ENCODE assay signal across 13 cellular contexts in genomic region chr1:23823767-23824166, GRCh38. TPM values are rescaled to one million over a fixed set of nuclear protein-coding genes. Genes with fewer than 3 reads are reported as not detected.
DNase-seq lines count a peak whose midpoint lies in the region; ATAC-seq and TF ChIP-seq lines count a peak whose summit lies in the region.
"Had no signal": no experiment of that assay in that cellular context is flagged by ENCODE, and none has a peak within 500 bp of the region (broad histone marks: within the 10 kb centered on the region; RNA-seq: fewer than 3 reads in every experiment).

No MANE protein-coding gene starts in this region.

- H3K4me1 Mint-ChIP-seq in CD4-positive, alpha-beta memory T cell: peaks cover 15 to 28% (median 20%) of the 10 kb centered on the region in 4 donors
- H3K4me1 Mint-ChIP-seq in chondrocyte (ENCODE audit: low read depth) (peaks cover 19% of the 10 kb centered on the region), nephron (peaks cover 11% of the 10 kb centered on the region)

- ATAC-seq in HG03565 (IDR thresholded peaks at IDR 0.05; ENCODE audit: unreplicated experiment): no peak
- ATAC-seq in HG03378 (IDR thresholded peaks at IDR 0.05; ENCODE audit: unreplicated experiment): no peak
- no peak for ATAC-seq in HG03520 (IDR thresholded peaks at IDR 0.05; ENCODE audit: unreplicated experiment)

- H3K79me2 ChIP-seq in Loucy (ENCODE audit: insufficient read depth, low read length): peaks cover 18% of the 10 kb centered on the region

- H3K4me1 ChIP-seq in CD4-positive, alpha-beta memory T cell (ENCODE audit: insufficient read depth, low read length): peaks cover 18% of the 10 kb centered on the region
- peaks cover 26% of the 10 kb centered on the region for H3K4me1 ChIP-seq in Loucy (ENCODE audit: insufficient read depth, low read length, poor library complexity, severe bottlenecking)

- H2AFZ ChIP-seq in Loucy (ENCODE audit: low read length): no peak overlapping the region

- H3K4me3 ChIP-seq in CD4-positive, alpha-beta memory T cell (ENCODE audit: low read length in 2 of 2): no peak overlapping the region
- H3K4me3 ChIP-seq in Loucy (ENCODE audit: low read length, poor library complexity, severe bottlenecking): peak overlapping the region; percentile 99

- H3K27ac ChIP-seq in CD4-positive, alpha-beta memory T cell (ENCODE audit: low read depth, low read length): no peak overlapping the region
- H3K27ac ChIP-seq: KMS-11 had no signal

- H3F3A ChIP-seq in Loucy (ENCODE audit: low read depth): no peaks in the 10 kb centered on the region

- H3K27me3 ChIP-seq in CD4-positive, alpha-beta memory T cell (ENCODE audit: insufficient read depth, low read length): no peaks in the 10 kb centered on the region
- H3K27me3 ChIP-seq in Loucy (ENCODE audit: insufficient read depth, low read length, poor library complexity, severe bottlenecking): no peaks in the 10 kb centered on the region

- peaks cover 3 to 11% of the 10 kb centered on the region in 2 donors for H3K36me3 Mint-ChIP-seq in CD4-positive, alpha-beta memory T cell
- H3K36me3 Mint-ChIP-seq in chondrocyte (ENCODE audit: low read depth): peaks cover 3% of the 10 kb centered on the region
- H3K36me3 Mint-ChIP-seq in nephron (ENCODE audit: low read depth): no peaks in the 10 kb centered on the region

- H3K9me3 ChIP-seq in CD4-positive, alpha-beta memory T cell (ENCODE audit: control insufficient read depth in 1 of 2, low read length in 2 of 2): no peaks in the 10 kb centered on the region
- no peaks in the 10 kb centered on the region for H3K9me3 ChIP-seq in Loucy (ENCODE audit: insufficient read depth, low read depth, low read length)

- H3K27ac Mint-ChIP-seq in CD4-positive, alpha-beta memory T cell: peak overlapping the region in 5 of 7 donors; percentile 24 to 96 (median 86)
- H3K27ac Mint-ChIP-seq in chondrocyte (ENCODE audit: unreplicated experiment) (peak overlapping the region; percentile 41), nephron (peak overlapping the region in 2 of 3 experiments; percentile 96 to 98)

- peaks cover 3% of the 10 kb centered on the region for H4K20me1 ChIP-seq in Loucy (ENCODE audit: insufficient read depth, low read length, poor library complexity, severe bottlenecking)

- CTCF ChIA-PET in CD4-positive, alpha-beta memory T cell (lab: Charles Lee; ENCODE audit: partially characterized antibody): interaction anchor here (0.8 to 4.9 kb wide), 4 partner anchors 13 to 45 kb away, joined by 3 to 52 read pairs (median 4); partner anchors contain the start of gene FUCA1

- DNase-seq in CD4-positive, alpha-beta memory T cell: no peak
- DNase-seq in chondrocyte (ENCODE audit: low spot score) (no peak), posterior cingulate gyrus (no peak)
- DNase-seq: activated CD4-positive, alpha-beta T cell treated with anti-CD3 and anti-CD28 coated beads for 48 hours; DMS79 treated with DMSO at 0.1 percent for 48 hours; NCI-H345; SHP77 had no signal

- no peaks in the 10 kb centered on the region for H3K9me2 ChIP-seq in Loucy (replicated peaks; ENCODE audit: low read depth, low read length)

- H3K4me2 ChIP-seq in Loucy (ENCODE audit: low read depth, low read length, poor library complexity, severe bottlenecking): peak overlapping the region; percentile 95

- TF ChIP-seq CTCF in Loucy (conservative IDR thresholded peaks at IDR 0.05; ENCODE audit: low read length) (no peak), chondrocyte (IDR thresholded peaks at IDR 0.05) (no peak), nephron (IDR thresholded peaks at IDR 0.05; ENCODE audit: unreplicated experiment in 3 of 3) (no peak)

- peak overlapping the region; percentile 94 for H3K9ac ChIP-seq in Loucy (ENCODE audit: low read depth, low read length, poor library complexity, severe bottlenecking)
- H3K9ac ChIP-seq: KMS-11 had no signal

- H3K9me3 Mint-ChIP-seq in CD4-positive, alpha-beta memory T cell: no peaks in the 10 kb centered on the region
- no peaks in the 10 kb centered on the region for H3K9me3 Mint-ChIP-seq in chondrocyte (ENCODE audit: low read depth)
- no peaks in the 10 kb centered on the region for H3K9me3 Mint-ChIP-seq in nephron

- H3K36me3 ChIP-seq in CD4-positive, alpha-beta memory T cell (ENCODE audit: insufficient read depth, low read length): no peaks in the 10 kb centered on the region
- no peaks in the 10 kb centered on the region for H3K36me3 ChIP-seq in Loucy (ENCODE audit: insufficient read depth, low read length)

- H3K27me3 Mint-ChIP-seq in CD4-positive, alpha-beta memory T cell: no peaks in the 10 kb centered on the region
- no peaks in the 10 kb centered on the region for H3K27me3 Mint-ChIP-seq in chondrocyte (ENCODE audit: low read depth)
- H3K27me3 Mint-ChIP-seq in nephron (ENCODE audit: low read depth): no peaks in the 10 kb centered on the region

- intact Hi-C loops in CD4-positive, alpha-beta memory T cell (cut with micrococcal nuclease): no loop called here
- intact Hi-C loops in posterior cingulate gyrus (cut with DNase I): no loop called here

- peak overlapping the region in 7 of 8 donors; percentile 54 to 97 (median 93) for H3K4me3 Mint-ChIP-seq in CD4-positive, alpha-beta memory T cell
- H3K4me3 Mint-ChIP-seq in chondrocyte (ENCODE audit: unreplicated experiment): peak overlapping the region; percentile 87
- peak overlapping the region; percentile 96 to 100 (median 99) for H3K4me3 Mint-ChIP-seq in nephron

- POLR2A ChIA-PET in CD4-positive, alpha-beta memory T cell (lab: Charles Lee; ENCODE audit: partially characterized antibody): interaction anchor here (0.9 to 4.8 kb wide), 6 partner anchors 14 to 80 kb away, joined by 3 to 51 read pairs (median 4); partner anchors contain the start of genes ELOA and GALE

RNA-seq across cellular contexts. Expression of gene HMGCL, which starts 1.5 kb away (rescaled TPM):
- total RNA-seq in CD4-positive, alpha-beta memory T cell: 10 to 100 TPM; 36.3 to 38.5 TPM
- 10 to 100 TPM; 27.8 to 32.3 TPM for polyA plus RNA-seq in CD4-positive, alpha-beta memory T cell
- 22.0 to 26.8 TPM (median 25.9 TPM) in 3 replicates for total RNA-seq in chondrocyte

RNA-seq across cellular contexts. Expression of gene GALE, which starts 23.2 kb away (rescaled TPM):
- total RNA-seq in CD4-positive, alpha-beta memory T cell: 10 to 100 TPM; 11.2 to 12.0 TPM
- 10 to 100 TPM; 13.8 to 15.9 TPM for polyA plus RNA-seq in CD4-positive, alpha-beta memory T cell
- 24.9 to 34.0 TPM (median 25.7 TPM) in 3 replicates for total RNA-seq in chondrocyte

RNA-seq across cellular contexts. Expression of gene LYPLA2, which starts 32.8 kb away (rescaled TPM):
- 10 to 100 TPM; 52.6 to 55.8 TPM for total RNA-seq in CD4-positive, alpha-beta memory T cell
- 100 to 1,000 TPM; 110 to 151 TPM for polyA plus RNA-seq in CD4-positive, alpha-beta memory T cell
- 39.8 to 43.0 TPM (median 40.4 TPM) in 3 replicates for total RNA-seq in chondrocyte

RNA-seq across cellular contexts. Expression of gene FUCA1, which starts 44.3 kb away (rescaled TPM):
- total RNA-seq in CD4-positive, alpha-beta memory T cell: 10 to 100 TPM; 32.7 to 35.0 TPM
- 10 to 100 TPM; 15.8 to 17.3 TPM for polyA plus RNA-seq in CD4-positive, alpha-beta memory T cell
- total RNA-seq in chondrocyte: 14.6 to 15.9 TPM (median 15.6 TPM) in 3 replicates

RNA-seq across cellular contexts. Expression of gene PITHD1, which starts 45.5 kb away (rescaled TPM):
- total RNA-seq in CD4-positive, alpha-beta memory T cell: 10 to 100 TPM; 78.3 to 82.1 TPM
- polyA plus RNA-seq in CD4-positive, alpha-beta memory T cell: 10 to 100 TPM; 65.3 to 82.2 TPM
- 36.2 to 36.5 TPM (median 36.4 TPM) in 3 replicates for total RNA-seq in chondrocyte

Comparison
In these comparisons a context has a peak if more than half of its experiments do, and no peak if none do; other contexts are left out.
1. H3K27ac Mint-ChIP-seq: peak in every context shown above with its lines; median percentile 97 in nephron; 86 in CD4-positive, alpha-beta memory T cell; 41 in chondrocyte.